In the genomic region with DNA sequence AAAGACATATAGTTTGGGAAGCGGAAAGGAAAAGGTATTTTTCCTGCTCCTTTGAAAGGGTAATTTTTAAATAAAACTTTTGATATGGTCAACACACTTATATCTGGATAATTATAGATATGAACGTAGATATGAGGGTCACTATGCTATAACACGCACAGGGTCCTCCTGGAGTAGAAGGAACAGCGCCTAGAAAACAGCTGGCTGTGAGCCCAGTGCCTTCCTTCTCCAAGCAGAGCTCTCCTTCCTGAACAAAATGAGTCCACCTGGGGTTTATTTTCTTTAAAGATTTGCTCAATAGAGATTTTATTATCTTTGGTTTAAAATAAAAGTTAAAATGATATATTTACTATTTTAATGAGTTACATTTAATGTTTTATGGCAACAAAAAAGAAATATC, we compare ENCODE assay signal across 39 cellular contexts. TPM values are rescaled to one million over a fixed set of nuclear protein-coding genes. Genes with fewer than 3 reads are reported as not detected.
"Had no signal": no experiment of that assay in that cellular context is flagged by ENCODE, and none has a peak within 500 bp of the region (broad histone marks: within the 10 kb centered on the region; RNA-seq: fewer than 3 reads in every experiment).

No MANE protein-coding gene starts in this region.

- H3K9me3 ChIP-seq: adrenal gland, ascending aorta, body of pancreas, breast epithelium had no signal

- H3K4me1 ChIP-seq: adrenal gland, ascending aorta, body of pancreas, breast epithelium had no signal

- ATAC-seq: activated naive CD4-positive, alpha-beta T cell treated with anti-CD3 and anti-CD28 coated beads, Interleukin-2, amount 50 U/mL, for 72 hours; activated naive CD8-positive, alpha-beta T cell treated with anti-CD3 and anti-CD28 coated beads, Interleukin-2, amount 50 U/mL, for 24 hours; activated T-cell treated with anti-CD3 and anti-CD28 coated beads, Interleukin-2, amount 50 U/mL, for 4 hours; activated T-cell treated with anti-CD3 and anti-CD28 coated beads, Interleukin-2, amount 50 U/mL, for 72 hours; activated T-helper 17 cell treated with anti-CD3 and anti-CD28 coated beads, Interleukin-2, amount 50 U/mL, for 72 hours; body of pancreas had no signal

- H3K27ac Mint-ChIP-seq: activated naive CD4-positive, alpha-beta T cell treated with anti-CD3 and anti-CD28 coated beads for 36 hours; activated naive CD4-positive, alpha-beta T cell treated with anti-CD3 and anti-CD28 coated beads, Interleukin-2, amount 10 ng/mL, durations not matched to agents 7 days and 5 days; activated naive CD4-positive, alpha-beta T cell treated with anti-CD3 and anti-CD28 coated beads, Interleukin-2, amount 50 U/mL, for 24 hours; activated naive CD4-positive, alpha-beta T cell treated with anti-CD3 and anti-CD28 coated beads, Interleukin-2, amount 50 U/mL, for 72 hours; activated naive CD8-positive, alpha-beta T cell; activated naive CD8-positive, alpha-beta T cell treated with anti-CD3 and anti-CD28 coated beads for 36 hours; activated naive CD8-positive, alpha-beta T cell treated with anti-CD3 and anti-CD28 coated beads, Interleukin-2, amount 10 ng/mL, durations not matched to agents 7 days and 5 days; activated naive CD8-positive, alpha-beta T cell treated with anti-CD3 and anti-CD28 coated beads, Interleukin-2, amount 50 U/mL, for 24 hours; activated T-cell treated with anti-CD3 and anti-CD28 coated beads, Interleukin-2, amount 50 U/mL, for 24 hours; activated T-cell treated with anti-CD3 and anti-CD28 coated beads, Interleukin-2, amount 50 U/mL, for 72 hours; activated T-helper 1 cell treated with anti-CD3 and anti-CD28 coated beads, Interleukin-12 subunit alpha, Interleukin-12 subunit beta, Interleukin-2, Interleukin-4 antibody, amounts not matched to agents 30 ng/mL and 10 ng/mL and 1 ng/mL, durations not matched to agents 14 hours and 24 hours and 36 hours; activated T-helper 17 cell treated with anti-CD3 and anti-CD28 coated beads, Interleukin-2, amount 50 U/mL, for 72 hours; activated T-helper 2 cell treated with anti-CD3 and anti-CD28 coated beads, Interferon-gamma antibody, Interleukin-2, Interleukin-4, amounts not matched to agents 10 μg/mL and 5 μg/mL and 100 μg/mL, durations not matched to agents 14 hours and 24 hours and 36 hours; brain had no signal

- H3K27me3 Mint-ChIP-seq: activated naive CD4-positive, alpha-beta T cell treated with anti-CD3 and anti-CD28 coated beads, Interleukin-2, amount 10 ng/mL, durations not matched to agents 7 days and 5 days; brain had no signal

- H3K27me3 ChIP-seq: adrenal gland, ascending aorta, body of pancreas, brain microvascular endothelial cell, breast epithelium, cardiac muscle cell had no signal

- H3K4me1 Mint-ChIP-seq: activated naive CD4-positive, alpha-beta T cell treated with anti-CD3 and anti-CD28 coated beads, Interleukin-2, amount 10 ng/mL, durations not matched to agents 7 days and 5 days; activated naive CD4-positive, alpha-beta T cell treated with anti-CD3 and anti-CD28 coated beads, Interleukin-2, amount 50 U/mL, for 24 hours; activated naive CD8-positive, alpha-beta T cell treated with anti-CD3 and anti-CD28 coated beads for 36 hours; activated naive CD8-positive, alpha-beta T cell treated with anti-CD3 and anti-CD28 coated beads, Interleukin-2, amount 10 ng/mL, durations not matched to agents 7 days and 5 days; activated naive CD8-positive, alpha-beta T cell treated with anti-CD3 and anti-CD28 coated beads, Interleukin-2, amount 50 U/mL, for 24 hours; activated T-helper 17 cell treated with anti-CD3 and anti-CD28 coated beads, Interleukin-2, amount 50 U/mL, for 72 hours; brain; central memory CD8-positive, alpha-beta T cell had no signal

- H3K4me3 ChIP-seq: adrenal gland, ascending aorta, body of pancreas, breast epithelium, cardiac muscle cell had no signal

- H3K27ac ChIP-seq: adrenal gland, ascending aorta, body of pancreas, brain microvascular endothelial cell, breast epithelium, cardiac muscle cell had no signal

- DNase-seq: activated effector memory CD4-positive, alpha-beta T cell treated with anti-CD3 and anti-CD28 coated beads, Interleukin-2, amount 50 U/mL, for 16 hours; activated effector memory CD4-positive, alpha-beta T cell treated with Interleukin-2 at 50 U/mL for 16 hours; activated gamma-delta T cell; activated gamma-delta T cell treated with Interleukin-2 at 50 U/mL for 16 hours; activated naive CD4-positive, alpha-beta T cell; activated naive CD4-positive, alpha-beta T cell treated with anti-CD3 and anti-CD28 coated beads for 36 hours; activated naive CD4-positive, alpha-beta T cell treated with anti-CD3 and anti-CD28 coated beads, Interleukin-2, amount 10 ng/mL, durations not matched to agents 7 days and 5 days; activated naive CD4-positive, alpha-beta T cell treated with anti-CD3 and anti-CD28 coated beads, Interleukin-2, amount 50 U/mL, for 16 hours; activated naive CD4-positive, alpha-beta T cell treated with Interleukin-2 at 50 U/mL for 16 hours; activated naive CD8-positive, alpha-beta T cell treated with anti-CD3 and anti-CD28 coated beads for 36 hours; activated naive CD8-positive, alpha-beta T cell treated with anti-CD3 and anti-CD28 coated beads, Interleukin-2, amount 10 ng/mL, durations not matched to agents 7 days and 5 days; activated naive CD8-positive, alpha-beta T cell treated with anti-CD3 and anti-CD28 coated beads, Interleukin-2, amount 50 U/mL, for 24 hours; activated T-cell treated with anti-CD3 and anti-CD28 coated beads, Interleukin-2, amount 50 U/mL, for 1 hour; activated T-cell treated with anti-CD3 and anti-CD28 coated beads, Interleukin-2, amount 50 U/mL, for 24 hours; activated T-cell treated with anti-CD3 and anti-CD28 coated beads, Interleukin-2, amount 50 U/mL, for 4 hours; activated T-cell treated with anti-CD3 and anti-CD28 coated beads, Interleukin-2, amount 50 U/mL, for 48 hours; activated T-cell treated with anti-CD3 and anti-CD28 coated beads, Interleukin-2, amount 50 U/mL, for 72 hours; adrenal gland; amniotic stem cell; amygdala; anterior cingulate cortex; aorta; body of pancreas; brain microvascular endothelial cell; caudate nucleus; central memory CD4-positive, alpha-beta T cell; cerebellar nuclear complex had no signal

- H3K9me3 Mint-ChIP-seq: activated naive CD4-positive, alpha-beta T cell treated with anti-CD3 and anti-CD28 coated beads for 36 hours; activated naive CD4-positive, alpha-beta T cell treated with anti-CD3 and anti-CD28 coated beads, Interleukin-2, amount 10 ng/mL, durations not matched to agents 7 days and 5 days; activated naive CD8-positive, alpha-beta T cell treated with anti-CD3 and anti-CD28 coated beads, Interleukin-2, amount 10 ng/mL, durations not matched to agents 7 days and 5 days; activated T-cell treated with anti-CD3 and anti-CD28 coated beads, Interleukin-2, amount 50 U/mL, for 24 hours; activated T-helper 17 cell treated with anti-CD3 and anti-CD28 coated beads, Interleukin-2, amount 50 U/mL, for 72 hours; central memory CD8-positive, alpha-beta T cell had no signal

- H3K4me3 Mint-ChIP-seq: activated naive CD4-positive, alpha-beta T cell treated with anti-CD3 and anti-CD28 coated beads for 36 hours; activated naive CD4-positive, alpha-beta T cell treated with anti-CD3 and anti-CD28 coated beads, Interleukin-2, amount 10 ng/mL, durations not matched to agents 7 days and 5 days; activated naive CD4-positive, alpha-beta T cell treated with anti-CD3 and anti-CD28 coated beads, Interleukin-2, amount 50 U/mL, for 24 hours; activated naive CD8-positive, alpha-beta T cell; activated naive CD8-positive, alpha-beta T cell treated with anti-CD3 and anti-CD28 coated beads for 36 hours; activated naive CD8-positive, alpha-beta T cell treated with anti-CD3 and anti-CD28 coated beads, Interleukin-2, amount 10 ng/mL, durations not matched to agents 7 days and 5 days; activated naive CD8-positive, alpha-beta T cell treated with anti-CD3 and anti-CD28 coated beads, Interleukin-2, amount 50 U/mL, for 24 hours; activated T-cell treated with anti-CD3 and anti-CD28 coated beads, Interleukin-2, amount 50 U/mL, for 24 hours; activated T-cell treated with anti-CD3 and anti-CD28 coated beads, Interleukin-2, amount 50 U/mL, for 4 hours; activated T-cell treated with anti-CD3 and anti-CD28 coated beads, Interleukin-2, amount 50 U/mL, for 72 hours; activated T-helper 1 cell treated with anti-CD3 and anti-CD28 coated beads, Interleukin-12 subunit alpha, Interleukin-12 subunit beta, Interleukin-2, Interleukin-4 antibody, amounts not matched to agents 30 ng/mL and 10 ng/mL and 1 ng/mL, durations not matched to agents 14 hours and 24 hours and 36 hours; activated T-helper 17 cell treated with anti-CD3 and anti-CD28 coated beads, Interleukin-2, amount 50 U/mL, for 72 hours; brain; central memory CD8-positive, alpha-beta T cell had no signal

- FAIRE-seq: astrocyte had no signal

- H3K36me3 Mint-ChIP-seq: activated naive CD4-positive, alpha-beta T cell treated with anti-CD3 and anti-CD28 coated beads, Interleukin-2, amount 10 ng/mL, durations not matched to agents 7 days and 5 days; activated naive CD4-positive, alpha-beta T cell treated with anti-CD3 and anti-CD28 coated beads, Interleukin-2, amount 50 U/mL, for 24 hours; activated naive CD4-positive, alpha-beta T cell treated with anti-CD3 and anti-CD28 coated beads, Interleukin-2, amount 50 U/mL, for 72 hours; activated naive CD8-positive, alpha-beta T cell; activated naive CD8-positive, alpha-beta T cell treated with anti-CD3 and anti-CD28 coated beads for 36 hours; activated naive CD8-positive, alpha-beta T cell treated with anti-CD3 and anti-CD28 coated beads, Interleukin-2, amount 10 ng/mL, durations not matched to agents 7 days and 5 days; brain had no signal

- H3K36me3 ChIP-seq: adrenal gland, ascending aorta, brain microvascular endothelial cell, breast epithelium, cardiac muscle cell had no signal

RNA-seq across cellular contexts. Expression of a gene that starts 13.1 kb away (rescaled TPM):
- total RNA-seq: activated naive CD8-positive, alpha-beta T cell treated with anti-CD3 and anti-CD28 coated beads, Interleukin-2, amount 10 ng/mL, durations not matched to agents 7 days and 5 days; cardiac muscle cell had no signal
- polyA plus RNA-seq: cardiac muscle cell had no signal

RNA-seq across cellular contexts. Expression of a gene that starts 44.2 kb away (rescaled TPM):
- total RNA-seq: activated naive CD4-positive, alpha-beta T cell treated with anti-CD3 and anti-CD28 coated beads for 36 hours; activated naive CD4-positive, alpha-beta T cell treated with anti-CD3 and anti-CD28 coated beads, Interleukin-2, amount 50 U/mL, for 72 hours; activated naive CD8-positive, alpha-beta T cell treated with anti-CD3 and anti-CD28 coated beads for 36 hours; activated naive CD8-positive, alpha-beta T cell treated with anti-CD3 and anti-CD28 coated beads, Interleukin-2, amount 10 ng/mL, durations not matched to agents 7 days and 5 days; activated T-cell treated with anti-CD3 and anti-CD28 coated beads, Interleukin-2, amount 50 U/mL, for 72 hours; activated T-helper 1 cell treated with anti-CD3 and anti-CD28 coated beads, Interleukin-12 subunit alpha, Interleukin-12 subunit beta, Interleukin-2, Interleukin-4 antibody, amounts not matched to agents 30 ng/mL and 10 ng/mL and 1 ng/mL, durations not matched to agents 14 hours and 24 hours and 36 hours; activated T-helper 2 cell treated with anti-CD3 and anti-CD28 coated beads, Interferon-gamma antibody, Interleukin-2, Interleukin-4, amounts not matched to agents 10 μg/mL and 5 μg/mL and 100 μg/mL, durations not matched to agents 14 hours and 24 hours and 36 hours had no signal
